Comparison of ENCODE assay signal across 15 cellular contexts in the genomic region with DNA sequence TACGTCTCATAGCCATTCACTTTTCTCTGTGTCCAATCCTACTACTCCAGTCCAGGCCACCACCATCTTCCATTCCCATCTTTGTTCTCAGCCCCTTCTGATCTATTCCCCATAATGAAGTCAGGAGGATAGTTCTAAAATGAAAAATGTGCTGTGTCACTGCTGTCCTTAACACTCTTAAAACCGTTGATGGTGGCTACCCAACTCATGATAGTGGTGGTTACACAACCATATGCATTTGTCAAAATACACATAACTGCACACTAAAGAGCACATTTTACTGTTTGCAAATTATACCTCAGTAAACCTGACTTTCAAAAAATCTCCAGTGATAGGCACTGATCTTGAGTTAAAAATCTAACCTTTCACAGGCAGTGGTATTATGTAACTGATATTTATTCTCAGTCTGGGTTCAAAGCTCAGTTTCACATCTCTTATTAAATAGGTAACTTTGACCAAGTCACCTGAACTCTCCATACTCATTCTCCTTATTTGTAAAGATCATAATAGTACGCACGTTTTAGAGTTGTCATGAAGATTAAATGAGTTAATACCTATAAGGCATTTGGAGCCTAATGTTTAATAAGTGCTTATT. TPM values are rescaled to one million over a fixed set of nuclear protein-coding genes. Genes with fewer than 3 reads are reported as not detected.
A peak's percentile ranks its signal among the peaks of the same experiment; 100 is the strongest.
DNase-seq lines count a peak whose midpoint lies in the region; ATAC-seq, FAIRE-seq and TF ChIP-seq lines count a peak whose summit lies in the region.
"Had no signal": no experiment of that assay in that cellular context is flagged by ENCODE, and none has a peak within 500 bp of the region (broad histone marks: within the 10 kb centered on the region; RNA-seq: fewer than 3 reads in every experiment).

No MANE protein-coding gene starts in this region.

- TF ChIP-seq POLR2A in A549 (IDR thresholded peaks at IDR 0.05; ENCODE audit: low read length) (no peak), NB4 (IDR thresholded peaks at IDR 0.05; ENCODE audit: extremely low read depth, insufficient read length) (no peak)

- no peaks in the 10 kb centered on the region for H3K79me2 ChIP-seq in hepatocyte

- ATAC-seq in A549 (no peak), HG02938 (IDR thresholded peaks at IDR 0.05; ENCODE audit: unreplicated experiment) (no peak), HG02763 (IDR thresholded peaks at IDR 0.05; ENCODE audit: unreplicated experiment) (no peak), GM19455 (IDR thresholded peaks at IDR 0.05; ENCODE audit: unreplicated experiment) (no peak)

- H3K27me3 ChIP-seq in HL-60 (ENCODE audit: insufficient read depth, poor library complexity, severe bottlenecking) (no peaks in the 10 kb centered on the region), hepatocyte (no peaks in the 10 kb centered on the region)
- H3K27me3 ChIP-seq: BLaER1 had no signal

- H3K9me3 ChIP-seq in A549 (no peaks in the 10 kb centered on the region), hepatocyte (ENCODE audit: low read depth) (no peaks in the 10 kb centered on the region)
- H3K9me3 ChIP-seq: BLaER1 had no signal

- no peak for FAIRE-seq in A549 (lab: Jason Lieb, UNC)
- FAIRE-seq: A204.1, HTR-8/SVneo had no signal

- DNase-seq in A549 (ENCODE audit: low read depth in 1 of 2, low spot score in 1 of 2) (no peak), HL-60 (ENCODE audit: low read depth in 1 of 2, low spot score in 1 of 2) (peak in 1 of 2 experiments; percentile 52), NB4 (ENCODE audit: low read depth) (peak; percentile 86), hepatocyte (ENCODE audit: low spot score) (no peak)
- DNase-seq: CD4-positive, CD25-positive, alpha-beta regulatory T cell; DMS53; GF-D8; HCEC 1CT; HFFc6 had no signal

- H3K4me1 ChIP-seq in A549 (no peaks in the 10 kb centered on the region), hepatocyte (ENCODE audit: insufficient read depth) (no peaks in the 10 kb centered on the region)

- no peaks in the 10 kb centered on the region for H3K9me2 ChIP-seq in hepatocyte (replicated peaks; ENCODE audit: insufficient read depth)

- WGBS in A549 (ENCODE audit: missing lambda C conversion rate): 51% methylated on average over 4 of the region's 4 CpGs
- 76% methylated on average over 4 of the region's 4 CpGs for WGBS in hepatocyte (ENCODE audit: low lambda C conversion rate, missing lambda C conversion rate)

- H3K36me3 ChIP-seq in hepatocyte (replicated peaks; ENCODE audit: insufficient read depth, low read depth): no peaks in the 10 kb centered on the region
- H3K36me3 ChIP-seq: BLaER1 had no signal

- TF ChIP-seq EP300 in A549 (IDR thresholded peaks at IDR 0.05): no peak

- H3K4me3 ChIP-seq in A549 (no peak overlapping the region), HL-60 (replicated peaks; ENCODE audit: insufficient read depth, low read length) (no peak overlapping the region), NB4 (ENCODE audit: low read depth, low read length) (no peak overlapping the region), hepatocyte (no peak overlapping the region)
- H3K4me3 ChIP-seq: BLaER1 had no signal

- CTCF ChIA-PET in A549 (lab: Yijun Ruan, JAX): interaction anchor here (1.0 to 1.3 kb wide), 3 partner anchors 18 to 234 kb away, joined by 3 to 5 read pairs (median 3); no protein-coding TSS in a partner anchor

- H3K4me2 ChIP-seq in A549: no peak overlapping the region
- no peak overlapping the region for H3K4me2 ChIP-seq in hepatocyte
- H3K4me2 ChIP-seq: BLaER1 had no signal

- no peaks in the 10 kb centered on the region for H4K20me1 ChIP-seq in hepatocyte (ENCODE audit: insufficient read depth, poor library complexity, severe bottlenecking)
- H4K20me1 ChIP-seq: BLaER1 had no signal

- POLR2A ChIA-PET in A549 (lab: Yijun Ruan, JAX): no interaction called here

- no peak overlapping the region for H3K27ac ChIP-seq in A549
- H3K27ac ChIP-seq in HL-60 (replicated peaks): peak overlapping the region; percentile 74
- peak overlapping the region; percentile 17 for H3K27ac ChIP-seq in hepatocyte
- H3K27ac ChIP-seq: BLaER1 had no signal

- no peak for TF ChIP-seq RAD21 in A549 (conservative IDR thresholded peaks at IDR 0.05 in 1 of 2, IDR thresholded peaks at IDR 0.05 in 1 of 2)

- no peak overlapping the region for H2AFZ ChIP-seq in hepatocyte

- TF ChIP-seq CTCF in A549 (IDR thresholded peaks at IDR 0.05) (no peak), HL-60 (IDR thresholded peaks at IDR 0.05; ENCODE audit: insufficient read depth, low read length) (no peak), NB4 (IDR thresholded peaks at IDR 0.05; ENCODE audit: low read depth, low read length) (no peak), hepatocyte (IDR thresholded peaks at IDR 0.05; ENCODE audit: poor library complexity) (no peak)

TF ChIP-seq in A549, 52 proteins besides CTCF, POLR2A, EP300 and RAD21:
- TF ChIP-seq PHF8 (IDR thresholded peaks at IDR 0.05; ENCODE audit: borderline replicate concordance, low read depth) (no peak), ZSCAN20 (CRISPR knock-in tag; IDR thresholded peaks at IDR 0.05) (no peak), MAFK (IDR thresholded peaks at IDR 0.05; ENCODE audit: partially characterized antibody) (peak; percentile 36)

RNA-seq across cellular contexts. Expression of a gene that starts 24.6 kb away (rescaled TPM):
- polyA plus RNA-seq in A549 (2011; rRNA removed) (0.15 and 0.18 TPM in 2 replicates), A549 (2017; fragmentation: RNase III; extraction: RNeasy Plus Mini Kit Qiagen cat#74134 plus additional on column Dnase treatment) (0.34 to 0.50 TPM (median 0.37 TPM) in 3 replicates), hepatocyte (1.1 and 1.8 TPM in 2 replicates)
- 0.34 and 0.48 TPM in 2 replicates for polyA plus RNA-seq in A549 (2012; cell fraction: cytosol; rRNA removed)
- polyA plus RNA-seq in A549 (2012; cell fraction: nucleus; rRNA removed): 0.60 and 0.80 TPM in 2 replicates
- polyA minus RNA-seq in A549 (2011; rRNA and poly(A)+ RNA removed): 0.73 and 1.0 TPM in 2 replicates
- total RNA-seq in hepatocyte: 0.60 and 0.63 TPM in 2 replicates

Comparison
In these comparisons a context has a peak if more than half of its experiments do, and no peak if none do; other contexts are left out.
1. H3K27ac ChIP-seq: peak in HL-60 (single experiment) and hepatocyte (single experiment); none in A549 (0 of 2).